In genomic region chr5:140549237-140550144, GRCh38 we compare ENCODE assay signal across 8 cellular contexts. TPM values are rescaled to one million over a fixed set of nuclear protein-coding genes. Genes with fewer than 3 reads are reported as not detected.
DNase-seq lines count a peak whose midpoint lies in the region; ATAC-seq, FAIRE-seq and TF ChIP-seq lines count a peak whose summit lies in the region.

No MANE protein-coding gene starts in this region.

- intact Hi-C loops in pancreas (cut with DNase I): no loop called here

- peaks cover 49% of the 10 kb centered on the region for H3K36me3 Mint-ChIP-seq in T-helper 2 cell treated with Interferon-gamma antibody and Interleukin-4, amounts not matched to agents 5 μg/mL and 100 μg/mL, for 36 hours (ENCODE audit: low read depth)
- peaks cover 36% of the 10 kb centered on the region for H3K36me3 Mint-ChIP-seq in T-cell

- no peaks in the 10 kb centered on the region for H3K9me3 Mint-ChIP-seq in T-helper 2 cell treated with Interferon-gamma antibody and Interleukin-4, amounts not matched to agents 5 μg/mL and 100 μg/mL, for 36 hours
- H3K9me3 Mint-ChIP-seq in T-cell: no peaks in the 10 kb centered on the region

- H4K20me1 ChIP-seq in fibroblast of lung (ENCODE audit: control insufficient read depth, extremely low read depth, insufficient read depth, low read length): peaks cover 2% of the 10 kb centered on the region

- POLR2A ChIA-PET in T-cell (lab: Charles Lee): interaction anchor here in 1 of 2 donors (1.3 kb wide), 1 partner anchor 14 kb away, joined by 3 read pairs; no protein-coding TSS in a partner anchor

- H3K4me3 Mint-ChIP-seq in T-helper 2 cell treated with Interferon-gamma antibody and Interleukin-4, amounts not matched to agents 5 μg/mL and 100 μg/mL, for 36 hours: peak overlapping the region; percentile 41
- peak overlapping the region; percentile 88 to 89 (median 89) for H3K4me3 Mint-ChIP-seq in T-cell

- H3K9ac ChIP-seq in fibroblast of lung (ENCODE audit: insufficient read depth, low read length): no peak overlapping the region

- peaks cover 44% of the 10 kb centered on the region for H3K4me1 Mint-ChIP-seq in T-helper 2 cell treated with Interferon-gamma antibody and Interleukin-4, amounts not matched to agents 5 μg/mL and 100 μg/mL, for 36 hours (ENCODE audit: low read depth)
- H3K4me1 Mint-ChIP-seq in T-cell: peaks cover 48 to 59% (median 50%) of the 10 kb centered on the region in 3 donors

- no peaks in the 10 kb centered on the region for H3K9me3 ChIP-seq in fibroblast of lung (ENCODE audit: control insufficient read depth, insufficient read depth, low read depth, low read length)
- no peaks in the 10 kb centered on the region for H3K9me3 ChIP-seq in pancreas

- H3K27ac ChIP-seq in fibroblast of lung (ENCODE audit: insufficient read depth, low read length): no peak overlapping the region
- peak overlapping the region; percentile 90 to 98 (median 95) for H3K27ac ChIP-seq in pancreas

- H3K4me2 ChIP-seq in fibroblast of lung (ENCODE audit: extremely low read depth, insufficient read depth, low read length): no peak overlapping the region

- no peak for ATAC-seq in T-cell (replicated peaks in 1 of 4)
- no peak for ATAC-seq in pancreas
- no peak for ATAC-seq in GM18909 (IDR thresholded peaks at IDR 0.05; ENCODE audit: poor library complexity, unreplicated experiment)
- no peak for ATAC-seq in GM21825 (IDR thresholded peaks at IDR 0.05; ENCODE audit: unreplicated experiment)

- CTCF ChIA-PET in T-cell (lab: Charles Lee): interaction anchor here in 1 of 2 donors (1.2 to 2.5 kb wide), 2 partner anchors 20 to 98 kb away, joined by 3 to 9 read pairs; partner anchors contain the start of genes IK and NDUFA2

- TF ChIP-seq CTCF in fibroblast of lung (conservative IDR thresholded peaks at IDR 0.05 in 1 of 2, IDR thresholded peaks at IDR 0.05 in 1 of 2; ENCODE audit: low read depth in 1 of 2, low read length in 2 of 2): no peak
- no peak for TF ChIP-seq CTCF in pancreas (IDR thresholded peaks at IDR 0.05)

- H3K27me3 Mint-ChIP-seq in T-helper 2 cell treated with Interferon-gamma antibody and Interleukin-4, amounts not matched to agents 5 μg/mL and 100 μg/mL, for 36 hours (ENCODE audit: low read depth): no peaks in the 10 kb centered on the region
- no peaks in the 10 kb centered on the region for H3K27me3 Mint-ChIP-seq in T-cell

- FAIRE-seq in pancreas (lab: Jason Lieb, UNC): no peak

- H3K36me3 ChIP-seq in fibroblast of lung (ENCODE audit: control insufficient read depth, insufficient read depth, low read length) (peaks cover 21% of the 10 kb centered on the region), pancreas (peaks cover 0 to 19% (median 12%) of the 10 kb centered on the region in 3 donors)

- DNase-seq in T-helper 2 cell treated with Interferon-gamma antibody and Interleukin-4, amounts not matched to agents 5 μg/mL and 100 μg/mL, for 36 hours (ENCODE audit: low spot score): no peak
- no peak for DNase-seq in T-helper 2 cell
- peak in 1 of 34 experiments; percentile 31 for DNase-seq in T-cell
- DNase-seq in fibroblast of lung (ENCODE audit: low read depth in 2 of 2): peak; percentile 33 to 49
- DNase-seq in pancreas: peak in 3 of 6 donors; percentile 32 to 51 (median 41)
- no peak for DNase-seq in NCI-H2227 treated with DMSO at 0.1 percent for 48 hours (lab: John Stamatoyannopoulos, UW)

- H3K27me3 ChIP-seq in fibroblast of lung (ENCODE audit: control insufficient read depth, insufficient read depth, low read length): no peaks in the 10 kb centered on the region
- H3K27me3 ChIP-seq in pancreas: no peaks in the 10 kb centered on the region

- H2AFZ ChIP-seq in fibroblast of lung (ENCODE audit: low read length): no peak overlapping the region

- WGBS in pancreas, 2 donors: 70 to 76% methylated on average over 3 of the region's 3 CpGs

- H3K27ac Mint-ChIP-seq in T-helper 2 cell treated with Interferon-gamma antibody and Interleukin-4, amounts not matched to agents 5 μg/mL and 100 μg/mL, for 36 hours: peak overlapping the region; percentile 88
- peak overlapping the region; percentile 97 to 99 for H3K27ac Mint-ChIP-seq in T-cell

- H3K4me3 ChIP-seq in fibroblast of lung (replicated peaks in 1 of 4; ENCODE audit: control extremely low read depth in 1 of 4, insufficient read depth in 1 of 4, low read depth in 3 of 4, low read length in 4 of 4) (no peak overlapping the region), pancreas (no peak overlapping the region)

- H3K79me2 ChIP-seq in fibroblast of lung (ENCODE audit: control insufficient read depth, insufficient read depth, low read length): peaks cover 20% of the 10 kb centered on the region

- H3K4me1 ChIP-seq in fibroblast of lung (ENCODE audit: control insufficient read depth, extremely low read depth, insufficient read depth, low read length): peaks cover 15% of the 10 kb centered on the region
- peaks cover 21 to 34% (median 26%) of the 10 kb centered on the region in 3 donors for H3K4me1 ChIP-seq in pancreas

RNA-seq across cellular contexts. Expression of gene EIF4EBP3, which starts 2.0 kb away (rescaled TPM):
- total RNA-seq in T-cell (10 to 100 TPM; 10.6 to 23.6 (median 20.4) TPM), fibroblast of lung (1.8 and 2.3 TPM in 2 replicates), pancreas (10 to 100 TPM in 4 of 6 donors, 1 to 10 TPM in 2; 7.2 to 19.9 (median 12.1) TPM)
- polyA plus RNA-seq in fibroblast of lung (3.0 and 3.1 TPM in 2 replicates), pancreas (10 to 100 TPM; 52.7 to 55.5 TPM)
- polyA plus RNA-seq in fibroblast of lung (2012): 8.2 and 9.5 TPM in 2 replicates
- polyA minus RNA-seq in fibroblast of lung (ENCODE audit: low replicate concordance): 6.2 TPM in 1 of 2 replicates, not detected in the other

RNA-seq across cellular contexts. Expression of gene SRA1, which starts 7.8 kb away (rescaled TPM):
- 10 to 100 TPM; 26.8 to 30.5 (median 28.4) TPM for total RNA-seq in T-cell
- 28.0 and 39.1 TPM in 2 replicates for total RNA-seq in fibroblast of lung
- 55.5 and 72.3 TPM in 2 replicates for polyA plus RNA-seq in fibroblast of lung
- 47.3 and 57.8 TPM in 2 replicates for polyA plus RNA-seq in fibroblast of lung (2012)
- 13.7 and 25.4 TPM in 2 replicates for polyA minus RNA-seq in fibroblast of lung (ENCODE audit: low replicate concordance)
- 10 to 100 TPM in 4 of 6 donors, 1 to 10 TPM in 2; 7.0 to 14.3 (median 11.2) TPM for total RNA-seq in pancreas
- polyA plus RNA-seq in pancreas: 10 to 100 TPM; 20.5 to 29.7 TPM

RNA-seq across cellular contexts. Expression of gene APBB3, which starts 14.9 kb away (rescaled TPM):
- 10 to 100 TPM; 53.9 to 70.5 (median 64.1) TPM for total RNA-seq in T-cell
- total RNA-seq in fibroblast of lung: 18.0 and 19.8 TPM in 2 replicates
- polyA plus RNA-seq in fibroblast of lung: 8.7 and 11.7 TPM in 2 replicates
- 6.0 and 8.6 TPM in 2 replicates for polyA plus RNA-seq in fibroblast of lung (2012)
- 16.5 and 24.6 TPM in 2 replicates for polyA minus RNA-seq in fibroblast of lung (ENCODE audit: low replicate concordance)
- total RNA-seq in pancreas: 10 to 100 TPM in 4 of 6 donors, 1 to 10 TPM in 2; 8.1 to 20.0 (median 12.7) TPM
- 10 to 100 TPM; 48.1 to 51.0 TPM for polyA plus RNA-seq in pancreas

RNA-seq across cellular contexts. Expression of gene SLC35A4, which starts 15.1 kb away (rescaled TPM):
- total RNA-seq in T-cell: 10 to 100 TPM; 47.7 to 75.2 (median 72.4) TPM
- total RNA-seq in fibroblast of lung: 9.0 and 21.5 TPM in 2 replicates
- 79.2 and 111 TPM in 2 replicates for polyA plus RNA-seq in fibroblast of lung
- 60.6 and 73.2 TPM in 2 replicates for polyA plus RNA-seq in fibroblast of lung (2012)
- polyA minus RNA-seq in fibroblast of lung (ENCODE audit: low replicate concordance): 323 and 347 TPM in 2 replicates
- 10 to 100 TPM; 17.0 to 36.5 (median 26.4) TPM for total RNA-seq in pancreas
- polyA plus RNA-seq in pancreas: 10 to 100 TPM; 19.5 to 24.9 TPM

Comparison
In these comparisons a context has a peak if more than half of its experiments do, and no peak if none do; other contexts are left out.
1. DNase-seq: peak in fibroblast of lung (2 of 2); none in T-helper 2 cell treated with Interferon-gamma antibody and Interleukin-4, amounts not matched to agents 5 μg/mL and 100 μg/mL, for 36 hours (single experiment), T-helper 2 cell (0 of 5) and NCI-H2227 treated with DMSO at 0.1 percent for 48 hours (single experiment).